ENCODE assay signal across 2 cellular contexts in genomic region chr22:50326959-50327710, GRCh38.
TF ChIP-seq lines count a peak whose summit lies in the region.

A gene with protein sequence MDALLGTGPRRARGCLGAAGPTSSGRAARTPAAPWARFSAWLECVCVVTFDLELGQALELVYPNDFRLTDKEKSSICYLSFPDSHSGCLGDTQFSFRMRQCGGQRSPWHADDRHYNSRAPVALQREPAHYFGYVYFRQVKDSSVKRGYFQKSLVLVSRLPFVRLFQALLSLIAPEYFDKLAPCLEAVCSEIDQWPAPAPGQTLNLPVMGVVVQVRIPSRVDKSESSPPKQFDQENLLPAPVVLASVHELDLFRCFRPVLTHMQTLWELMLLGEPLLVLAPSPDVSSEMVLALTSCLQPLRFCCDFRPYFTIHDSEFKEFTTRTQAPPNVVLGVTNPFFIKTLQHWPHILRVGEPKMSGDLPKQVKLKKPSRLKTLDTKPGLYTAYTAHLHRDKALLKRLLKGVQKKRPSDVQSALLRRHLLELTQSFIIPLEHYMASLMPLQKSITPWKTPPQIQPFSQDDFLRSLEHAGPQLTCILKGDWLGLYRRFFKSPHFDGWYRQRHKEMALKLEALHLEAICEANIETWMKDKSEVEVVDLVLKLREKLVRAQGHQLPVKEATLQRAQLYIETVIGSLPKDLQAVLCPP (minus strand): TSS chr22:50327012. CDS start chr22:50326988, 24 bp downstream.

TF ChIP-seq in HEK293, 187 proteins besides CTCF, POLR2A, EP300 and RAD21 (continued from another document and continues in another):
- TF ChIP-seq, protein P1, sequence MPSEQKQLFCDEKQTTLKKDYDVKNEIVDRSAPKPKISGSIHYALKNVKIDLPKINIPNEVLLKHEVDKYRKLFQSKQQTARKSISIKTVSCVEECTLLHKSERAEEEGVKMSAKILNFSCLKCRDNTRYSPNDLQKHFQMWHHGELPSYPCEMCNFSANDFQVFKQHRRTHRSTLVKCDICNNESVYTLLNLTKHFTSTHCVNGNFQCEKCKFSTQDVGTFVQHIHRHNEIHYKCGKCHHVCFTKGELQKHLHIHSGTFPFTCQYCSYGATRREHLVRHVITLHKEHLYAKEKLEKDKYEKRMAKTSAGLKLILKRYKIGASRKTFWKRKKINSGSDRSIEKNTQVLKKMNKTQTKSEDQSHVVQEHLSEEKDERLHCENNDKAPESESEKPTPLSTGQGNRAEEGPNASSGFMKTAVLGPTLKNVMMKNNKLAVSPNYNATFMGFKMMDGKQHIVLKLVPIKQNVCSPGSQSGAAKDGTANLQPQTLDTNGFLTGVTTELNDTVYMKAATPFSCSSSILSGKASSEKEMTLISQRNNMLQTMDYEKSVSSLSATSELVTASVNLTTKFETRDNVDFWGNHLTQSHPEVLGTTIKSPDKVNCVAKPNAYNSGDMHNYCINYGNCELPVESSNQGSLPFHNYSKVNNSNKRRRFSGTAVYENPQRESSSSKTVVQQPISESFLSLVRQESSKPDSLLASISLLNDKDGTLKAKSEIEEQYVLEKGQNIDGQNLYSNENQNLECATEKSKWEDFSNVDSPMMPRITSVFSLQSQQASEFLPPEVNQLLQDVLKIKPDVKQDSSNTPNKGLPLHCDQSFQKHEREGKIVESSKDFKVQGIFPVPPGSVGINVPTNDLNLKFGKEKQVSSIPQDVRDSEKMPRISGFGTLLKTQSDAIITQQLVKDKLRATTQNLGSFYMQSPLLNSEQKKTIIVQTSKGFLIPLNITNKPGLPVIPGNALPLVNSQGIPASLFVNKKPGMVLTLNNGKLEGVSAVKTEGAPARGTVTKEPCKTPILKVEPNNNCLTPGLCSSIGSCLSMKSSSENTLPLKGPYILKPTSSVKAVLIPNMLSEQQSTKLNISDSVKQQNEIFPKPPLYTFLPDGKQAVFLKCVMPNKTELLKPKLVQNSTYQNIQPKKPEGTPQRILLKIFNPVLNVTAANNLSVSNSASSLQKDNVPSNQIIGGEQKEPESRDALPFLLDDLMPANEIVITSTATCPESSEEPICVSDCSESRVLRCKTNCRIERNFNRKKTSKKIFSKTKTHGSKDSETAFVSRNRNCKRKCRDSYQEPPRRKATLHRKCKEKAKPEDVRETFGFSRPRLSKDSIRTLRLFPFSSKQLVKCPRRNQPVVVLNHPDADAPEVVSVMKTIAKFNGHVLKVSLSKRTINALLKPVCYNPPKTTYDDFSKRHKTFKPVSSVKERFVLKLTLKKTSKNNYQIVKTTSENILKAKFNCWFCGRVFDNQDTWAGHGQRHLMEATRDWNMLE (tag by site-specific recombination; conservative IDR thresholded peaks at IDR 0.05; ENCODE audit: low read depth): peak; percentile 33; the same call in 1 of the 2 replicates
- TF ChIP-seq ZSCAN4 (tag by site-specific recombination; IDR thresholded peaks at IDR 0.05) (no peak), HIC1 (tag by site-specific recombination; IDR thresholded peaks at IDR 0.05) (no peak), ZNF514 (tag by site-specific recombination; IDR thresholded peaks at IDR 0.05) (no peak), ZBTB26 (tag by site-specific recombination; optimal IDR thresholded peaks at IDR 0.05) (peak; percentile 76), ZNF248 (tag by site-specific recombination; IDR thresholded peaks at IDR 0.05) (no peak), ZNF302 (tag by site-specific recombination; IDR thresholded peaks at IDR 0.05; ENCODE audit: low read depth) (no peak), ZNF777 (tag by site-specific recombination; IDR thresholded peaks at IDR 0.05; ENCODE audit: borderline replicate concordance) (peak; percentile 13; the same call in 1 of the 2 replicates)
- TF ChIP-seq, protein P2, sequence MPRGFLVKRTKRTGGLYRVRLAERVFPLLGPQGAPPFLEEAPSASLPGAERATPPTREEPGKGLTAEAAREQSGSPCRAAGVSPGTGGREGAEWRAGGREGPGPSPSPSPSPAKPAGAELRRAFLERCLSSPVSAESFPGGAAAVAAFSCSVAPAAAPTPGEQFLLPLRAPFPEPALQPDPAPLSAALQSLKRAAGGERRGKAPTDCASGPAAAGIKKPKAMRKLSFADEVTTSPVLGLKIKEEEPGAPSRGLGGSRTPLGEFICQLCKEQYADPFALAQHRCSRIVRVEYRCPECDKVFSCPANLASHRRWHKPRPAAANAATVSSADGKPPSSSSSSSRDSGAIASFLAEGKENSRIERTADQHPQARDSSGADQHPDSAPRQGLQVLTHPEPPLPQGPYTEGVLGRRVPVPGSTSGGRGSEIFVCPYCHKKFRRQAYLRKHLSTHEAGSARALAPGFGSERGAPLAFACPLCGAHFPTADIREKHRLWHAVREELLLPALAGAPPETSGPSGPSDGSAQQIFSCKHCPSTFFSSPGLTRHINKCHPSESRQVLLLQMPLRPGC (tag by site-specific recombination; IDR thresholded peaks at IDR 0.05): peak; percentile 25; the same call in 1 of the 2 replicates

TF ChIP-seq in K562, 482 proteins besides CTCF, POLR2A, EP300 and RAD21 (continued from another document and continues in another):
- no peak for TF ChIP-seq CUX1 (CRISPR knock-in tag; IDR thresholded peaks at IDR 0.05)
- no peak for TF ChIP-seq CC2D1A (IDR thresholded peaks at IDR 0.05)
- TF ChIP-seq ZBTB40 (IDR thresholded peaks at IDR 0.05): peak; percentile 72; the same call in 1 of the 2 replicates
- no peak for TF ChIP-seq ZBTB40 (CRISPR knock-in tag; IDR thresholded peaks at IDR 0.05)
- TF ChIP-seq ZFP1 (CRISPR knock-in tag; IDR thresholded peaks at IDR 0.05): no peak
- TF ChIP-seq, protein P3, sequence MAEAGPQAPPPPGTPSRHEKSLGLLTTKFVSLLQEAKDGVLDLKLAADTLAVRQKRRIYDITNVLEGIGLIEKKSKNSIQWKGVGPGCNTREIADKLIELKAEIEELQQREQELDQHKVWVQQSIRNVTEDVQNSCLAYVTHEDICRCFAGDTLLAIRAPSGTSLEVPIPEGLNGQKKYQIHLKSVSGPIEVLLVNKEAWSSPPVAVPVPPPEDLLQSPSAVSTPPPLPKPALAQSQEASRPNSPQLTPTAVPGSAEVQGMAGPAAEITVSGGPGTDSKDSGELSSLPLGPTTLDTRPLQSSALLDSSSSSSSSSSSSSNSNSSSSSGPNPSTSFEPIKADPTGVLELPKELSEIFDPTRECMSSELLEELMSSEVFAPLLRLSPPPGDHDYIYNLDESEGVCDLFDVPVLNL (CRISPR knock-in tag; IDR thresholded peaks at IDR 0.05; ENCODE audit: low read depth): peak; percentile 67; the same call in 1 of the 2 replicates
- TF ChIP-seq NCOR1 (IDR thresholded peaks at IDR 0.05): no peak
- TF ChIP-seq, protein P4, sequence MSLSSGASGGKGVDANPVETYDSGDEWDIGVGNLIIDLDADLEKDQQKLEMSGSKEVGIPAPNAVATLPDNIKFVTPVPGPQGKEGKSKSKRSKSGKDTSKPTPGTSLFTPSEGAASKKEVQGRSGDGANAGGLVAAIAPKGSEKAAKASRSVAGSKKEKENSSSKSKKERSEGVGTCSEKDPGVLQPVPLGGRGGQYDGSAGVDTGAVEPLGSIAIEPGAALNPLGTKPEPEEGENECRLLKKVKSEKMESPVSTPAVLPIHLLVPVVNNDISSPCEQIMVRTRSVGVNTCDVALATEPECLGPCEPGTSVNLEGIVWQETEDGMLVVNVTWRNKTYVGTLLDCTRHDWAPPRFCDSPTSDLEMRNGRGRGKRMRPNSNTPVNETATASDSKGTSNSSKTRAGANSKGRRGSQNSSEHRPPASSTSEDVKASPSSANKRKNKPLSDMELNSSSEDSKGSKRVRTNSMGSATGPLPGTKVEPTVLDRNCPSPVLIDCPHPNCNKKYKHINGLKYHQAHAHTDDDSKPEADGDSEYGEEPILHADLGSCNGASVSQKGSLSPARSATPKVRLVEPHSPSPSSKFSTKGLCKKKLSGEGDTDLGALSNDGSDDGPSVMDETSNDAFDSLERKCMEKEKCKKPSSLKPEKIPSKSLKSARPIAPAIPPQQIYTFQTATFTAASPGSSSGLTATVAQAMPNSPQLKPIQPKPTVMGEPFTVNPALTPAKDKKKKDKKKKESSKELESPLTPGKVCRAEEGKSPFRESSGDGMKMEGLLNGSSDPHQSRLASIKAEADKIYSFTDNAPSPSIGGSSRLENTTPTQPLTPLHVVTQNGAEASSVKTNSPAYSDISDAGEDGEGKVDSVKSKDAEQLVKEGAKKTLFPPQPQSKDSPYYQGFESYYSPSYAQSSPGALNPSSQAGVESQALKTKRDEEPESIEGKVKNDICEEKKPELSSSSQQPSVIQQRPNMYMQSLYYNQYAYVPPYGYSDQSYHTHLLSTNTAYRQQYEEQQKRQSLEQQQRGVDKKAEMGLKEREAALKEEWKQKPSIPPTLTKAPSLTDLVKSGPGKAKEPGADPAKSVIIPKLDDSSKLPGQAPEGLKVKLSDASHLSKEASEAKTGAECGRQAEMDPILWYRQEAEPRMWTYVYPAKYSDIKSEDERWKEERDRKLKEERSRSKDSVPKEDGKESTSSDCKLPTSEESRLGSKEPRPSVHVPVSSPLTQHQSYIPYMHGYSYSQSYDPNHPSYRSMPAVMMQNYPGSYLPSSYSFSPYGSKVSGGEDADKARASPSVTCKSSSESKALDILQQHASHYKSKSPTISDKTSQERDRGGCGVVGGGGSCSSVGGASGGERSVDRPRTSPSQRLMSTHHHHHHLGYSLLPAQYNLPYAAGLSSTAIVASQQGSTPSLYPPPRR (CRISPR knock-in tag; IDR thresholded peaks at IDR 0.05; ENCODE audit: borderline replicate concordance): no peak
- TF ChIP-seq ZNF436 (CRISPR knock-in tag; IDR thresholded peaks at IDR 0.05): no peak
